In the genomic region with DNA sequence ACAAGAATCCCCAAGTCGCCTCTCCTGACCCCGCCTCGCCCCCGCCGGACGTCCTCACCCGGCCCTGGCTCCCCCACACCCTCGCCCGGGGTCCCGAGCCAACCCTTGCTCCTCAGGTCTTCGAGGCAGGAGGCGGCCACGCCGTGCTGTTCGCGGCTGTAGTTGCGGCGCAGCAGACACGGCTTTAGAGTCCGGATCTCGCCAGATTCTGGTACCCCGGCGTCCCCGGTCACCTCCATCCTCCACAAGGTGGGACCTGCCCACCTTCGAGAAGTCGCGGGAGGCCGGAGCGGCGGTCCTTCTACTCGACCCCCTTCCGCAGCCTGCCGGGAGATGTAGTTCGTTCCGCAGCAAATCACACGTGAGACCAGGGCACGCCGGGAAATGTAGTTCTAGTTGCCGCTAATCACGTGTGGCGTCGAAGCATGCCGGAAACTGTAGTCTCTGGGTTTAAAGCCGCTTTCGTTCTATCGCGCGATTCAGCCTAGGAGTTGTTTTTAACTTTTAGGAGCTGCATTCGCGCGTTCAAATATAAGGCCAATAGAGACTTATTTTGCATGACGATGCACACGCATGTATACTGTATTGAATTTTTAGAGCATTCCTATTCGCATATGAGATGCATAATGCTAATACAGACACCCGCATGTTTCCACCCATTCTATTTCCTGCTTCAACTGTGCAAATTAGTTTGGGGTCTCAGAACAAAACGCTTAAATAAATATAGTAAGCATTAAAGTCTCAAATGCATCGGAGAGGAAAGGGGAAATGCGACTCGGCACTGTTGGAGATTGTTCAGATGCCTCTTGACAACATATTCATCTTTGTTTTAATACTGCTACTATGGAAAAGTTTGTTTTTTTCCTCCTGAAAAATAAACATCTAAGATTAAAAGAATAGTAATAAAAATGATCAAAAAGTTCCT, we compare ENCODE assay signal across 8 cellular contexts. TPM values are rescaled to one million over a fixed set of nuclear protein-coding genes. Genes with fewer than 3 reads are reported as not detected.
DNase-seq lines count a peak whose midpoint lies in the region; ATAC-seq lines count a peak whose summit lies in the region.

Gene DFFA, minus strand, starts transcription at position 310 of the 925 bp plus-strand sequence. Its CDS starts 71 bp downstream, at position 239.

- peak within 1 kb of the TSS; percentile 88 for H3K9ac ChIP-seq in NT2/D1 (ENCODE audit: insufficient read length, low read depth)

- CTCF ChIA-PET in activated CD8-positive, alpha-beta memory T cell treated with anti-CD3 and anti-CD28 coated beads, Interleukin-2, amount 10 ng/mL, durations not matched to agents 7 days and 5 days (lab: Charles Lee), result interaction anchor here (1.8 to 1.9 kb wide), 2 partner anchors 22 to 42 kb away, joined by 12 to 15 read pairs; partner anchors contain the start of gene CENPS

- ATAC-seq in GM21360 (IDR thresholded peaks at IDR 0.05; ENCODE audit: unreplicated experiment), result peak; percentile 71
- ATAC-seq in activated CD8-positive, alpha-beta memory T cell treated with anti-CD3 and anti-CD28 coated beads, Interleukin-2, amount 10 ng/mL, durations not matched to agents 7 days and 5 days, result peak; percentile 82

- H3K36me3 Mint-ChIP-seq in activated CD8-positive, alpha-beta memory T cell treated with anti-CD3 and anti-CD28 coated beads, Interleukin-2, amount 10 ng/mL, durations not matched to agents 7 days and 5 days, result peaks cover 14% of the 10 kb centered on the region

- peak within 1 kb of the TSS; percentile 84 for H3K4me3 ChIP-seq in NT2/D1 (ENCODE audit: insufficient read length, low read depth)

- no peaks in the 10 kb centered on the region for H3K4me1 ChIP-seq in NT2/D1 (ENCODE audit: insufficient read depth, insufficient read length)

- H3K27ac Mint-ChIP-seq in activated CD8-positive, alpha-beta memory T cell treated with anti-CD3 and anti-CD28 coated beads, Interleukin-2, amount 10 ng/mL, durations not matched to agents 7 days and 5 days, result peak within 1 kb of the TSS; percentile 92

- no peaks in the 10 kb centered on the region for H3K27me3 ChIP-seq in NT2/D1 (ENCODE audit: insufficient read depth, insufficient read length)

- peaks cover 31% of the 10 kb centered on the region for H3K36me3 ChIP-seq in NT2/D1 (ENCODE audit: insufficient read depth, insufficient read length, low read length)

- DNase-seq in CMK (ENCODE audit: low read depth), result peak; percentile 98
- DNase-seq in HUDEP-2 (lab: John Stamatoyannopoulos, UW; ENCODE audit: unreplicated experiment in 76 of 76), result peak in 75 of 76 experiments; percentile 44 to 93 (median 84)
- peak; percentile 92 for DNase-seq in NT2/D1 (ENCODE audit: low read depth, low spot score)
- peak; percentile 97 for DNase-seq in activated CD8-positive, alpha-beta memory T cell treated with anti-CD3 and anti-CD28 coated beads, Interleukin-2, amount 10 ng/mL, durations not matched to agents 7 days and 5 days
- peak; percentile 95 for DNase-seq in mesenteric fat pad (ENCODE audit: low spot score)
- peak; percentile 68 for DNase-seq in stimulated activated CD8-positive, alpha-beta memory T cell treated with anti-CD3 and anti-CD28 coated beads, Interleukin-15, amount 100 ng/mL, for 24 hours (ENCODE audit: low read depth)

- no peaks in the 10 kb centered on the region for H3K9me3 Mint-ChIP-seq in activated CD8-positive, alpha-beta memory T cell treated with anti-CD3 and anti-CD28 coated beads, Interleukin-2, amount 10 ng/mL, durations not matched to agents 7 days and 5 days (ENCODE audit: low read depth)

- H3K27me3 Mint-ChIP-seq in activated CD8-positive, alpha-beta memory T cell treated with anti-CD3 and anti-CD28 coated beads, Interleukin-2, amount 10 ng/mL, durations not matched to agents 7 days and 5 days, result no peaks in the 10 kb centered on the region

- in situ Hi-C loops in endometrial microvascular endothelial cells (cut with HindIII; ENCODE audit: inconsistent ontology term, low pct_unique_long_range_greater_than_20kb, low sequenced_read_pairs), result no loop called here

- H3K4me1 Mint-ChIP-seq in activated CD8-positive, alpha-beta memory T cell treated with anti-CD3 and anti-CD28 coated beads, Interleukin-2, amount 10 ng/mL, durations not matched to agents 7 days and 5 days, result peaks cover 45% of the 10 kb centered on the region

- no peaks in the 10 kb centered on the region for H3K9me3 ChIP-seq in NT2/D1 (ENCODE audit: insufficient read depth, low read length)

- H3K4me3 Mint-ChIP-seq in activated CD8-positive, alpha-beta memory T cell treated with anti-CD3 and anti-CD28 coated beads, Interleukin-2, amount 10 ng/mL, durations not matched to agents 7 days and 5 days, result peak within 1 kb of the TSS; percentile 97

RNA-seq across cellular contexts. Expression of gene DFFA, which starts in this region (rescaled TPM):
- 10 to 100 TPM; 40.9 to 45.1 TPM for total RNA-seq in activated CD8-positive, alpha-beta memory T cell treated with anti-CD3 and anti-CD28 coated beads, Interleukin-2, amount 10 ng/mL, durations not matched to agents 7 days and 5 days
- total RNA-seq in endometrial microvascular endothelial cells (ENCODE audit: inconsistent ontology term) (52.5 TPM), mesenteric fat pad (33.8 TPM)

Comparison
In these comparisons a context has a peak if more than half of its experiments do, and no peak if none do; other contexts are left out.
1. Peak in every context shown above with its lines: DNase-seq, ATAC-seq and H3K4me3 ChIP-seq.